Comparison of ENCODE assay signal across 21 cellular contexts in the genomic region with DNA sequence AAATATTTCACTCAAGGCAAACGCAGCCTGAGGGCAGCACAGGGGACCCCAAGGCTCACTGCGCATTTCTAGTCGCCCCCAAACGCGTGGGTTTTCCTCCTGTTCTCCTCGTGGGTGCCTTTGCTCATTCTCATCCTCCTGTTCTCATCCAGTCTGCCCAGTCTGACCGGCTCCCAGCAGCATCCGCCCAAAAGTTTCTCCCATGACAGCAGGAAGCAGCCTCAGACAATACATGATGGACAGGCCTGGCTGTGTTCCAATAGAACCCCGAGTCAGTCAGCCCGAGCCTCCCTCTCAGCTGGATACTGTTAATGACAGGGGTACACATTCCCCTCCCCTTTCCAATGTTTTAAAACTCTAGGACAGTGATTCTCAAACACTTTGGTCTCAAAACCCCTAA. TPM values are rescaled to one million over a fixed set of nuclear protein-coding genes. Genes with fewer than 3 reads are reported as not detected.
A peak's percentile ranks its signal among the peaks of the same experiment; 100 is the strongest.
DNase-seq lines count a peak whose midpoint lies in the region; ATAC-seq and TF ChIP-seq lines count a peak whose summit lies in the region.
"Had no signal": no experiment of that assay in that cellular context is flagged by ENCODE, and none has a peak within 500 bp of the region (broad histone marks: within the 10 kb centered on the region; RNA-seq: fewer than 3 reads in every experiment).

No MANE protein-coding gene starts in this region.

- H3K9me3 ChIP-seq in upper lobe of left lung: peaks cover 0 to 1% (median 0%) of the 10 kb centered on the region in 4 donors

- no peak overlapping the region for H3K4me3 ChIP-seq in epithelial cell of esophagus (ENCODE audit: low read length)
- no peak overlapping the region for H3K4me3 ChIP-seq in upper lobe of left lung
- H3K4me3 ChIP-seq: esophagus muscularis mucosa, spleen had no signal

- 63 to 67% methylated on average over 10 of the region's 10 CpGs for WGBS in upper lobe of left lung, 2 donors

- no peak for TF ChIP-seq POLR2A in upper lobe of left lung (IDR thresholded peaks at IDR 0.05)

- TF ChIP-seq EP300 in upper lobe of left lung (IDR thresholded peaks at IDR 0.05): no peak

- no peak for ATAC-seq in upper lobe of left lung (ENCODE audit: low FRiP score in 2 of 2)
- ATAC-seq: T-cell had no signal

- peak overlapping the region; percentile 52 to 80 (median 58) for H3K27ac ChIP-seq in upper lobe of left lung
- H3K27ac ChIP-seq: 22Rv1, esophagus muscularis mucosa, spleen had no signal

- no peak for TF ChIP-seq CTCF in epithelial cell of esophagus (IDR thresholded peaks at IDR 0.05; ENCODE audit: insufficient read depth, low read depth, low read length, missing control alignments)
- TF ChIP-seq CTCF in upper lobe of left lung (IDR thresholded peaks at IDR 0.05): no peak

- H3K36me3 ChIP-seq in upper lobe of left lung: peaks cover 0 to 43% (median 29%) of the 10 kb centered on the region in 4 donors

- H3K4me1 ChIP-seq in upper lobe of left lung: peaks cover 3 to 7% (median 5%) of the 10 kb centered on the region in 4 donors

- H3K27me3 ChIP-seq in upper lobe of left lung: no peaks in the 10 kb centered on the region
- H3K27me3 ChIP-seq: esophagus muscularis mucosa, spleen had no signal

- DNase-seq in NCI-H1092 treated with DMSO at 0.1 percent for 48 hours (lab: John Stamatoyannopoulos, UW): peak; percentile 15
- DNase-seq in NCI-H1092 (lab: John Stamatoyannopoulos, UW): no peak
- peak; percentile 50 for DNase-seq in NCI-H345 treated with DMSO at 0.1 percent for 48 hours (lab: John Stamatoyannopoulos, UW; ENCODE audit: unreplicated experiment)
- DNase-seq in epithelial cell of esophagus (ENCODE audit: low read depth): peak; percentile 57
- no peak for DNase-seq in upper lobe of left lung
- DNase-seq in DMS79 (lab: John Stamatoyannopoulos, UW): no peak
- no peak for DNase-seq in NOMO-1 (lab: John Stamatoyannopoulos, UW; ENCODE audit: unreplicated experiment in 2 of 2)
- DNase-seq in cerebellum (ENCODE audit: low spot score): no peak
- DNase-seq: activated naive CD4-positive, alpha-beta T cell treated with anti-CD3 and anti-CD28 coated beads, Interleukin-2, amount 10 ng/mL, durations not matched to agents 7 days and 5 days; cortex of kidney; DMS53; mammary epithelial cell; NCI-H2029; spleen had no signal

RNA-seq across cellular contexts. Expression of a gene that starts 22.5 kb away (rescaled TPM):
- total RNA-seq in upper lobe of left lung (under 1 TPM in 2 of 6 donors, not detected in 4; 0.20 to 0.98 TPM), cerebellum (0.18 TPM)
- total RNA-seq: esophagus muscularis mucosa, glomerular endothelial cell, mammary epithelial cell, MCF 10A, pulmonary artery endothelial cell, RPMI7951, T-cell had no signal

RNA-seq across cellular contexts. Expression of a gene that starts 33.3 kb away (rescaled TPM):
- total RNA-seq in upper lobe of left lung (1 to 10 TPM in 1 of 6 donors, under 1 TPM in 3, not detected in 2; 0.23 to 7.3 (median 0.71) TPM), cerebellum (not detected)
- total RNA-seq: esophagus muscularis mucosa, glomerular endothelial cell, mammary epithelial cell, MCF 10A, pulmonary artery endothelial cell, RPMI7951, T-cell had no signal

RNA-seq across cellular contexts. Expression of a gene that starts 43.7 kb away (rescaled TPM):
- total RNA-seq in upper lobe of left lung (under 1 TPM in 2 of 6 donors, not detected in 4; 0.24 to 0.26 TPM), cerebellum (not detected)
- total RNA-seq: esophagus muscularis mucosa, glomerular endothelial cell, mammary epithelial cell, MCF 10A, pulmonary artery endothelial cell, RPMI7951 had no signal

RNA-seq across cellular contexts. Expression of a gene that starts 51.5 kb away (rescaled TPM):
- total RNA-seq in upper lobe of left lung: 100 to 1,000 TPM in 2 of 6 donors, 10 to 100 TPM in 4; 46.8 to 248 (median 79.5) TPM
- 32.0 TPM for total RNA-seq in cerebellum

RNA-seq across cellular contexts. Expression of a gene that starts 56.3 kb away (rescaled TPM):
- total RNA-seq in upper lobe of left lung (10 to 100 TPM in 5 of 6 donors, 1 to 10 TPM in 1; 5.2 to 96.1 (median 66.4) TPM), cerebellum (36.7 TPM)

Comparison
In these comparisons a context has a peak if more than half of its experiments do, and no peak if none do; other contexts are left out.
1. DNase-seq: peak in NCI-H1092 treated with DMSO at 0.1 percent for 48 hours (single experiment), NCI-H345 treated with DMSO at 0.1 percent for 48 hours (single experiment) and epithelial cell of esophagus (single experiment); none in NCI-H1092 (single experiment), upper lobe of left lung (0 of 2), DMS79 (single experiment), NOMO-1 (0 of 2) and cerebellum (single experiment).